In genomic region chr7:138981332-138982203, GRCh38 we compare ENCODE assay signal across 8 cellular contexts. TPM values are rescaled to one million over a fixed set of nuclear protein-coding genes. Genes with fewer than 3 reads are reported as not detected.
DNase-seq lines count a peak whose midpoint lies in the region; ATAC-seq, FAIRE-seq and TF ChIP-seq lines count a peak whose summit lies in the region.

TSS of gene KIAA1549 (minus strand) at chr7:138981389. CDS start at chr7:138981269, 120 bp downstream.

- DNase-seq in Caki2 (ENCODE audit: low read depth) (peak; percentile 59), RCC 7860 (ENCODE audit: low spot score) (peak; percentile 56), globus pallidus (ENCODE audit: low spot score) (peak; percentile 29), osteocyte (ENCODE audit: extremely low spot score, unreplicated experiment) (peak; percentile 90), urothelium cell line (ENCODE audit: low spot score) (peak; percentile 87)
- peak; percentile 73 for DNase-seq in activated naive CD4-positive, alpha-beta T cell treated with anti-CD3 and anti-CD28 coated beads, Interleukin-2, amount 10 ng/mL, durations not matched to agents 7 days and 5 days

- no peaks in the 10 kb centered on the region for H3K9me3 Mint-ChIP-seq in activated naive CD4-positive, alpha-beta T cell treated with anti-CD3 and anti-CD28 coated beads, Interleukin-2, amount 10 ng/mL, durations not matched to agents 7 days and 5 days
- H3K9me3 Mint-ChIP-seq in osteocyte (ENCODE audit: unreplicated experiment) = no peaks in the 10 kb centered on the region

- H3K27ac Mint-ChIP-seq in activated naive CD4-positive, alpha-beta T cell treated with anti-CD3 and anti-CD28 coated beads, Interleukin-2, amount 10 ng/mL, durations not matched to agents 7 days and 5 days = peak within 1 kb of the TSS; percentile 5
- peak within 1 kb of the TSS; percentile 36 for H3K27ac Mint-ChIP-seq in osteocyte (ENCODE audit: unreplicated experiment)

- H3K4me1 Mint-ChIP-seq in activated naive CD4-positive, alpha-beta T cell treated with anti-CD3 and anti-CD28 coated beads, Interleukin-2, amount 10 ng/mL, durations not matched to agents 7 days and 5 days = peaks cover 13% of the 10 kb centered on the region
- peaks cover 24% of the 10 kb centered on the region for H3K4me1 Mint-ChIP-seq in osteocyte (ENCODE audit: unreplicated experiment)

- H3K4me3 Mint-ChIP-seq in activated naive CD4-positive, alpha-beta T cell treated with anti-CD3 and anti-CD28 coated beads, Interleukin-2, amount 10 ng/mL, durations not matched to agents 7 days and 5 days = peak within 1 kb of the TSS; percentile 86
- peak within 1 kb of the TSS; percentile 89 for H3K4me3 Mint-ChIP-seq in osteocyte (ENCODE audit: unreplicated experiment)

- ATAC-seq in GM19463 (IDR thresholded peaks at IDR 0.05; ENCODE audit: unreplicated experiment) (peak; percentile 89), HG03571 (IDR thresholded peaks at IDR 0.05; ENCODE audit: unreplicated experiment) (peak; percentile 90)

- in situ Hi-C loops in Caki2 (cut with HindIII; ENCODE audit: low pct_unique_long_range_greater_than_20kb, low sequenced_read_pairs) = no loop called here

- peaks cover 39% of the 10 kb centered on the region for H3K27me3 Mint-ChIP-seq in activated naive CD4-positive, alpha-beta T cell treated with anti-CD3 and anti-CD28 coated beads, Interleukin-2, amount 10 ng/mL, durations not matched to agents 7 days and 5 days
- peaks cover 22% of the 10 kb centered on the region for H3K27me3 Mint-ChIP-seq in osteocyte (ENCODE audit: unreplicated experiment)

- H3K36me3 Mint-ChIP-seq in activated naive CD4-positive, alpha-beta T cell treated with anti-CD3 and anti-CD28 coated beads, Interleukin-2, amount 10 ng/mL, durations not matched to agents 7 days and 5 days = no peaks in the 10 kb centered on the region
- no peaks in the 10 kb centered on the region for H3K36me3 Mint-ChIP-seq in osteocyte (ENCODE audit: unreplicated experiment)

- TF ChIP-seq CTCF in osteocyte (IDR thresholded peaks at IDR 0.05) = peak; percentile 41

- CTCF ChIA-PET in activated naive CD4-positive, alpha-beta T cell treated with anti-CD3 and anti-CD28 coated beads, Interleukin-2, amount 10 ng/mL, durations not matched to agents 7 days and 5 days (lab: Charles Lee) = interaction anchor here (0.7 to 5.0 kb wide), 6 partner anchors 11 to 97 kb away, joined by 3 to 49 read pairs (median 4); no protein-coding TSS in a partner anchor

- FAIRE-seq in RCC 7860 (lab: Jason Lieb, UNC) (no peak), urothelium cell line (lab: Jason Lieb, UNC) (no peak)

RNA-seq across cellular contexts. Expression of gene KIAA1549, which starts in this region (rescaled TPM):
- total RNA-seq in Caki2 (2014; rRNA removed; shearing (Covaris generic); ENCODE audit: low replicate concordance) = 0.58 and 1.6 TPM in 2 replicates
- total RNA-seq in osteocyte = 12.2 and 12.8 TPM in 2 replicates

Comparison
In these comparisons a context has a peak if more than half of its experiments do, and no peak if none do; other contexts are left out.
1. Peak in every context shown above with its lines: DNase-seq and ATAC-seq.
2. DNase-seq: peak in every context shown above with its lines; median percentile 90 in osteocyte; 87 in urothelium cell line; 73 in activated naive CD4-positive, alpha-beta T cell treated with anti-CD3 and anti-CD28 coated beads, Interleukin-2, amount 10 ng/mL, durations not matched to agents 7 days and 5 days; 59 in Caki2; 56 in RCC 7860; 29 in globus pallidus.